1 cellular context compared by ENCODE assay signal in genomic region chr5:65624570-65625555, GRCh38.
TF ChIP-seq lines count a peak whose summit lies in the region.

Gene SHLD3 (plus strand): TSS chr5:65625027. CDS start chr5:65629588, 4,561 bp downstream.
Gene TRAPPC13 (plus strand): TSS chr5:65625027. CDS start chr5:65625061, 34 bp downstream.

TF ChIP-seq in HEK293, 187 proteins besides CTCF, POLR2A, EP300 and RAD21 (continued from another document):
- TF ChIP-seq ZNF280D (tag by site-specific recombination; IDR thresholded peaks at IDR 0.05) (no peak), ZFP41 (tag by site-specific recombination; IDR thresholded peaks at IDR 0.05; ENCODE audit: borderline replicate concordance) (no peak), ZNF175 (tag by site-specific recombination; IDR thresholded peaks at IDR 0.05) (no peak), ZNF23 (tag by site-specific recombination; IDR thresholded peaks at IDR 0.05; ENCODE audit: borderline replicate concordance) (no peak), PRDM4 (tag by site-specific recombination; IDR thresholded peaks at IDR 0.05) (no peak), ZNF37A (tag by site-specific recombination; IDR thresholded peaks at IDR 0.05) (no peak), ZNF335 (tag by site-specific recombination; conservative IDR thresholded peaks at IDR 0.05) (peak; percentile 48), ZEB2 (tag by site-specific recombination; IDR thresholded peaks at IDR 0.05) (no peak; the same call in 1 of the 2 replicates), ATF2 (tag by site-specific recombination; IDR thresholded peaks at IDR 0.05; ENCODE audit: low read depth) (no peak), ZNF704 (tag by site-specific recombination; IDR thresholded peaks at IDR 0.05) (no peak), SCRT2 (tag by site-specific recombination; IDR thresholded peaks at IDR 0.05) (peak; percentile 25; the same call in 1 of the 2 replicates), MZF1 (tag by site-specific recombination; IDR thresholded peaks at IDR 0.05; ENCODE audit: borderline replicate concordance) (peak; percentile 90; the same call in 1 of the 2 replicates), ZNF549 (tag by site-specific recombination; IDR thresholded peaks at IDR 0.05) (no peak), ZNF121 (tag by site-specific recombination; IDR thresholded peaks at IDR 0.05) (no peak), ZBTB17 (tag by site-specific recombination; IDR thresholded peaks at IDR 0.05) (peak; percentile 94)
